15 cellular contexts compared by ENCODE assay signal in the genomic region with DNA sequence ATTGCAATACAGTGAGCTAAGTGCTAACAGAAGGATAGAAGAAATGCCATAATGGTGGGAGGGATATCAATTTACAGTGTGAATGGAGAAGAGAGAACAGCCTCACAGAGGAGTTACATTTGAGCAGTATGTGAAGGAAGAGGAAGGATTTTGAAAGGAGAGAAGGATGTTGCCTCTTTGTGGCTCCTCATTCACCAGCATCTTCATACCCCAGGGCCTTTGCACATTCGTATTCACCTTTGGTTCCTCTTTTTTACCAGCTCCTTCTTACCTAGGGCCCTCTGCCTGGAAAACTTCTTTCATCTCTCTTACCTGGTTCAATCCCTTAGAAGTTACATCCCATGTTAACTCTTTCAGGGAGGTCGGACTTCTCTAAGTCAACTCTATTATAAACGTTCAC.
"Had no signal": no experiment of that assay in that cellular context is flagged by ENCODE, and none has a peak within 500 bp of the region (broad histone marks: within the 10 kb centered on the region; RNA-seq: fewer than 3 reads in every experiment).

No MANE protein-coding gene starts in this region.

- H3K79me2 ChIP-seq: parathyroid adenoma had no signal

- DNase-seq: activated CD4-positive, alpha-beta T cell treated with anti-CD3 and anti-CD28 coated beads for 48 hours; activated CD8-positive, alpha-beta memory T cell treated with anti-CD3 and anti-CD28 coated beads for 24 hours; body of pancreas; cerebellar nuclear complex; erythroblast; hypothalamus; kidney glomerular epithelial cell; midbrain; stomach had no signal

- H3K4me1 Mint-ChIP-seq: activated T-helper 17 cell treated with anti-CD3 and anti-CD28 coated beads, Interleukin-2, amount 50 U/mL, for 72 hours had no signal

- H3K27ac ChIP-seq: body of pancreas, parathyroid adenoma had no signal

- H3K36me3 Mint-ChIP-seq: activated naive CD4-positive, alpha-beta T cell treated with anti-CD3 and anti-CD28 coated beads, Interleukin-2, amount 50 U/mL, for 24 hours had no signal

- H3K9me3 Mint-ChIP-seq: activated naive CD4-positive, alpha-beta T cell treated with anti-CD3 and anti-CD28 coated beads, Interleukin-2, amount 50 U/mL, for 24 hours; activated T-helper 17 cell treated with anti-CD3 and anti-CD28 coated beads, Interleukin-2, amount 50 U/mL, for 72 hours had no signal

- H3K4me3 ChIP-seq: body of pancreas, skin epidermis, stomach had no signal

- H3K9me3 ChIP-seq: body of pancreas, stomach, thoracic aorta had no signal

- FAIRE-seq: urothelium cell line had no signal

- H3K27me3 ChIP-seq: body of pancreas, stomach had no signal

- H3K9ac ChIP-seq: parathyroid adenoma had no signal

- ATAC-seq: activated T-helper 17 cell treated with anti-CD3 and anti-CD28 coated beads, Interleukin-2, amount 50 U/mL, for 72 hours; body of pancreas had no signal

- H3K36me3 ChIP-seq: stomach, thoracic aorta had no signal

- H3K4me3 Mint-ChIP-seq: activated naive CD4-positive, alpha-beta T cell treated with anti-CD3 and anti-CD28 coated beads, Interleukin-2, amount 50 U/mL, for 24 hours; activated T-helper 17 cell treated with anti-CD3 and anti-CD28 coated beads, Interleukin-2, amount 50 U/mL, for 72 hours had no signal
